ENCODE assay signal across 16 cellular contexts in the genomic region with DNA sequence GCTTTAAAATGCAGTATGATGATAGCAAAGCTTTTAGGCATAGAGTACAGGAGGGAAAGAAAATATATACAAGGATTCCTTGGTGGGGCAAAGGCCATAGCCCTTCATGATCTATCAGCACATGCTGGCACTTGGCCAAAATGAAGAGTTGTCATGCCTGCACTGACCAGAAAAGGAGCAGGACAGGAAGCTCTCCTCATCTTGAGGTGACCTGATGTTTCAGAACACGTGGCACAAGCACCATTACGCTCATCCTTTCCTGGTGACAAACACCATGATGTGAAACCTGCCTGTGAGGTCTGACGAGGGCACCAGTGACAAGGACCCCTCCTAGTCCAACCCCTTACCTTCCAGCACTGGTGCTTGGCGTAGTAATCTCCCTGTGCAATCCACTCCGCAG.
"Had no signal": no experiment of that assay in that cellular context is flagged by ENCODE, and none has a peak within 500 bp of the region (broad histone marks: within the 10 kb centered on the region; RNA-seq: fewer than 3 reads in every experiment).

No MANE protein-coding gene starts in this region.

- H3K27ac Mint-ChIP-seq: activated naive CD4-positive, alpha-beta T cell treated with anti-CD3 and anti-CD28 coated beads for 36 hours; WTC11 had no signal

- H3K9me3 Mint-ChIP-seq: activated naive CD4-positive, alpha-beta T cell treated with anti-CD3 and anti-CD28 coated beads for 36 hours had no signal

- H3K27me3 Mint-ChIP-seq: naive thymus-derived CD4-positive, alpha-beta T cell had no signal

- DNase-seq: activated CD4-positive, alpha-beta T cell treated with anti-CD3 and anti-CD28 coated beads for 4 hours; activated naive CD4-positive, alpha-beta T cell treated with anti-CD3 and anti-CD28 coated beads for 36 hours; foreskin melanocyte; glutamatergic neuron; left ventricle myocardium superior; mesenchymal stem cell; naive thymus-derived CD4-positive, alpha-beta T cell; ovary; psoas muscle; right cardiac atrium; stimulated activated CD4-positive, alpha-beta T cell treated with anti-CD3 and anti-CD28 coated beads, Interleukin-2, amount 100 ng/mL, for 48 hours; upper lobe of right lung had no signal

- H3K27me3 ChIP-seq: ascending aorta, ovary, upper lobe of right lung had no signal

- H3K4me3 Mint-ChIP-seq: activated naive CD4-positive, alpha-beta T cell treated with anti-CD3 and anti-CD28 coated beads for 36 hours; WTC11 had no signal

- ATAC-seq: left ventricle myocardium superior, psoas muscle, right cardiac atrium, upper lobe of right lung, WTC11 had no signal

- H3K4me1 Mint-ChIP-seq: WTC11 had no signal

- H3K9me3 ChIP-seq: ascending aorta, ovary, psoas muscle, thoracic aorta had no signal

- H3K36me3 ChIP-seq: ovary had no signal

- H3K4me3 ChIP-seq: ascending aorta, coronary artery, ovary, psoas muscle, thoracic aorta, upper lobe of right lung had no signal
